1 cellular context compared by ENCODE assay signal in genomic region chr2:219497495-219498279, GRCh38.
TF ChIP-seq lines count a peak whose summit lies in the region.

No MANE protein-coding gene starts in this region.

TF ChIP-seq in K562, 482 proteins besides CTCF, POLR2A, EP300 and RAD21 (continued from another document):
- TF ChIP-seq E2F8 (IDR thresholded peaks at IDR 0.05; ENCODE audit: low read depth, partially characterized antibody) (no peak), ARID1B (IDR thresholded peaks at IDR 0.05) (no peak), HSF4 (CRISPR knock-in tag; IDR thresholded peaks at IDR 0.05; ENCODE audit: borderline replicate concordance) (no peak), DACH1 (IDR thresholded peaks at IDR 0.05; ENCODE audit: partially characterized antibody) (no peak), GTF2E2 (tag; IDR thresholded peaks at IDR 0.05) (no peak), MAX (CRISPR knock-in tag; IDR thresholded peaks at IDR 0.05) (peak; percentile 90), PHF8 (IDR thresholded peaks at IDR 0.05; ENCODE audit: borderline replicate concordance, low read length) (peak; percentile 56; the same call in 1 of the 2 replicates), IRF1 (CRISPR knock-in tag; IDR thresholded peaks at IDR 0.05; ENCODE audit: borderline replicate concordance) (no peak), FOXM1 (IDR thresholded peaks at IDR 0.05; ENCODE audit: low read depth) (no peak), FOXM1 (CRISPR knock-in tag; IDR thresholded peaks at IDR 0.05; ENCODE audit: low read depth) (0 out of 2 replicates have a peak, but pooled peaks have one; percentile 33), TARDBP (IDR thresholded peaks at IDR 0.05) (no peak), COPS2 (conservative IDR thresholded peaks at IDR 0.05) (no peak), HNRNPL (IDR thresholded peaks at IDR 0.05; ENCODE audit: low read depth, low read length) (0 out of 2 replicates have a peak, but pooled peaks have one; percentile 27), MLX (CRISPR knock-in tag; conservative IDR thresholded peaks at IDR 0.05) (no peak), MXD1 (CRISPR knock-in tag; IDR thresholded peaks at IDR 0.05; ENCODE audit: borderline replicate concordance, poor library complexity, severe bottlenecking) (no peak), MCM2 (IDR thresholded peaks at IDR 0.05; ENCODE audit: low read depth) (no peak), NEUROD1 (IDR thresholded peaks at IDR 0.05; ENCODE audit: borderline replicate concordance, low read depth, low read length, partially characterized antibody) (no peak), HNRNPUL1 (IDR thresholded peaks at IDR 0.05; ENCODE audit: low read length) (no peak), JUN (IDR thresholded peaks at IDR 0.05; ENCODE audit: borderline replicate concordance, low read depth, low read length) (no peak), JUN (CRISPR knock-in tag; IDR thresholded peaks at IDR 0.05; ENCODE audit: borderline replicate concordance) (0 out of 2 replicates have a peak, but pooled peaks have one; percentile 31), ARID2 (IDR thresholded peaks at IDR 0.05) (no peak), FIP1L1 (IDR thresholded peaks at IDR 0.05; ENCODE audit: low read depth, low read length, poor library complexity, severe bottlenecking) (peak; percentile 55), FOXA3 (CRISPR knock-in tag; conservative IDR thresholded peaks at IDR 0.05 in 1 of 2, IDR thresholded peaks at IDR 0.05 in 1 of 2) (no peak), ESRRB (CRISPR knock-in tag; IDR thresholded peaks at IDR 0.05; ENCODE audit: borderline replicate concordance) (no peak), HLTF (IDR thresholded peaks at IDR 0.05) (no peak), RBBP5 (IDR thresholded peaks at IDR 0.05; ENCODE audit: borderline replicate concordance, insufficient read depth, low read length, poor library complexity, severe bottlenecking) (no peak), USF2 (CRISPR knock-in tag; IDR thresholded peaks at IDR 0.05) (no peak), SMARCB1 (IDR thresholded peaks at IDR 0.05; ENCODE audit: insufficient read length, low read depth) (no peak), ZNF780A (CRISPR knock-in tag; IDR thresholded peaks at IDR 0.05) (no peak), SLC30A9 (CRISPR knock-in tag; IDR thresholded peaks at IDR 0.05) (no peak), MEF2D (tag; conservative IDR thresholded peaks at IDR 0.05; ENCODE audit: low read depth) (no peak), NCOR1 (IDR thresholded peaks at IDR 0.05) (no peak), ZNF395 (CRISPR knock-in tag; IDR thresholded peaks at IDR 0.05) (0 out of 2 replicates have a peak, but pooled peaks have one; percentile 53)
